1 cellular context compared by ENCODE assay signal in the genomic region with DNA sequence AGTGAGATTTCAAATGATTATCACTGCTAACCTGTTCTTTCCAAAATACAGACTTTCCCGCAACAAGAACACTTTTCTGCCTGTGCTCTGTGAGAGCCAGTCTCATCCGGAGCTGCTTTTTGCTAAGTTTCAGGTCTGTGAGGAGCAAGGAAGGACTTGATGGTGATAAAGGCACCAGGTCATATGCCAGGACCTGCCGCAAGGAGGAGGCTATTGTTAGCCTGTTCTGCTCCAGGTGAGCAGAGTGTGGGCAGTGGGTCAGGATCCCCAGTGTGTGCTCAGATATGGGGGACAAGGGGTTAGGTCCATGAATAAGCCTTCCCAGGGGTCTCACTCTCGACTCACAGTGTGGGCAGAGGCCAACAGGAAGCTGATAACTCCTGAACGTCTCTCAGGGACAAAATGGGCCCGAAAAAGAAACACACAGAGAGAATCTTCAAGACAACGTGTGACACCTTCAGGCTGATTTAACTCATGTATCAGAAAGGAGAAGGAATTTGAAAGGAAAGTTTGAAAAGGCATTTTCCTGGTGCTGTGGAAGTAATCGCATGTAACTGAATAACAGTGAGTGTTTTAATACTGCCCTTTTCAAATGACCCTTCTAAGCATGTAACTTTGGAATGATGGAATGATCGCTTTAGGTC.
TF ChIP-seq lines count a peak whose summit lies in the region.

No MANE protein-coding gene starts in this region.

TF ChIP-seq in GM23338, 12 proteins besides CTCF, POLR2A, EP300 and RAD21 (continued from another document):
- TF ChIP-seq, protein P1, sequence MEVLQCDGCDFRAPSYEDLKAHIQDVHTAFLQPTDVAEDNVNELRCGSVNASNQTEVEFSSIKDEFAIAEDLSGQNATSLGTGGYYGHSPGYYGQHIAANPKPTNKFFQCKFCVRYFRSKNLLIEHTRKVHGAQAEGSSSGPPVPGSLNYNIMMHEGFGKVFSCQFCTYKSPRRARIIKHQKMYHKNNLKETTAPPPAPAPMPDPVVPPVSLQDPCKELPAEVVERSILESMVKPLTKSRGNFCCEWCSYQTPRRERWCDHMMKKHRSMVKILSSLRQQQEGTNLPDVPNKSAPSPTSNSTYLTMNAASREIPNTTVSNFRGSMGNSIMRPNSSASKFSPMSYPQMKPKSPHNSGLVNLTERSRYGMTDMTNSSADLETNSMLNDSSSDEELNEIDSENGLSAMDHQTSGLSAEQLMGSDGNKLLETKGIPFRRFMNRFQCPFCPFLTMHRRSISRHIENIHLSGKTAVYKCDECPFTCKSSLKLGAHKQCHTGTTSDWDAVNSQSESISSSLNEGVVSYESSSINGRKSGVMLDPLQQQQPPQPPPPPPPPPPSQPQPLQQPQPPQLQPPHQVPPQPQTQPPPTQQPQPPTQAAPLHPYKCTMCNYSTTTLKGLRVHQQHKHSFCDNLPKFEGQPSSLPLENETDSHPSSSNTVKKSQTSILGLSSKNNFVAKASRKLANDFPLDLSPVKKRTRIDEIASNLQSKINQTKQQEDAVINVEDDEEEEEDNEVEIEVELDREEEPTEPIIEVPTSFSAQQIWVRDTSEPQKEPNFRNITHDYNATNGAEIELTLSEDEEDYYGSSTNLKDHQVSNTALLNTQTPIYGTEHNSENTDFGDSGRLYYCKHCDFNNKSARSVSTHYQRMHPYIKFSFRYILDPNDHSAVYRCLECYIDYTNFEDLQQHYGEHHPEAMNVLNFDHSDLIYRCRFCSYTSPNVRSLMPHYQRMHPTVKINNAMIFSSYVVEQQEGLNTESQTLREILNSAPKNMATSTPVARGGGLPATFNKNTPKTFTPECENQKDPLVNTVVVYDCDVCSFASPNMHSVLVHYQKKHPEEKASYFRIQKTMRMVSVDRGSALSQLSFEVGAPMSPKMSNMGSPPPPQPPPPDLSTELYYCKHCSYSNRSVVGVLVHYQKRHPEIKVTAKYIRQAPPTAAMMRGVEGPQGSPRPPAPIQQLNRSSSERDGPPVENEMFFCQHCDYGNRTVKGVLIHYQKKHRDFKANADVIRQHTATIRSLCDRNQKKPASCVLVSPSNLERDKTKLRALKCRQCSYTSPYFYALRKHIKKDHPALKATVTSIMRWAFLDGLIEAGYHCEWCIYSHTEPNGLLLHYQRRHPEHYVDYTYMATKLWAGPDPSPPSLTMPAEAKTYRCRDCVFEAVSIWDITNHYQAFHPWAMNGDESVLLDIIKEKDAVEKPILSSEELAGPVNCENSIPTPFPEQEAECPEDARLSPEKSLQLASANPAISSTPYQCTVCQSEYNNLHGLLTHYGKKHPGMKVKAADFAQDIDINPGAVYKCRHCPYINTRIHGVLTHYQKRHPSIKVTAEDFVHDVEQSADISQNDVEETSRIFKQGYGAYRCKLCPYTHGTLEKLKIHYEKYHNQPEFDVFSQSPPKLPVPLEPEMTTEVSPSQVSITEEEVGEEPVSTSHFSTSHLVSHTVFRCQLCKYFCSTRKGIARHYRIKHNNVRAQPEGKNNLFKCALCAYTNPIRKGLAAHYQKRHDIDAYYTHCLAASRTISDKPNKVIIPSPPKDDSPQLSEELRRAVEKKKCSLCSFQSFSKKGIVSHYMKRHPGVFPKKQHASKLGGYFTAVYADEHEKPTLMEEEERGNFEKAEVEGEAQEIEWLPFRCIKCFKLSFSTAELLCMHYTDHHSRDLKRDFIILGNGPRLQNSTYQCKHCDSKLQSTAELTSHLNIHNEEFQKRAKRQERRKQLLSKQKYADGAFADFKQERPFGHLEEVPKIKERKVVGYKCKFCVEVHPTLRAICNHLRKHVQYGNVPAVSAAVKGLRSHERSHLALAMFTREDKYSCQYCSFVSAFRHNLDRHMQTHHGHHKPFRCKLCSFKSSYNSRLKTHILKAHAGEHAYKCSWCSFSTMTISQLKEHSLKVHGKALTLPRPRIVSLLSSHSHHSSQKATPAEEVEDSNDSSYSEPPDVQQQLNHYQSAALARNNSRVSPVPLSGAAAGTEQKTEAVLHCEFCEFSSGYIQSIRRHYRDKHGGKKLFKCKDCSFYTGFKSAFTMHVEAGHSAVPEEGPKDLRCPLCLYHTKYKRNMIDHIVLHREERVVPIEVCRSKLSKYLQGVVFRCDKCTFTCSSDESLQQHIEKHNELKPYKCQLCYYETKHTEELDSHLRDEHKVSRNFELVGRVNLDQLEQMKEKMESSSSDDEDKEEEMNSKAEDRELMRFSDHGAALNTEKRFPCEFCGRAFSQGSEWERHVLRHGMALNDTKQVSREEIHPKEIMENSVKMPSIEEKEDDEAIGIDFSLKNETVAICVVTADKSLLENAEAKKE (CRISPR knock-in tag; IDR thresholded peaks at IDR 0.05), result no peak
- TF ChIP-seq EZH2 (IDR thresholded peaks at IDR 0.05; ENCODE audit: low read depth, unreplicated experiment), result no peak
